24 cellular contexts compared by ENCODE assay signal in genomic region chr18:52588916-52589315, GRCh38.
"Had no signal": no experiment of that assay in that cellular context is flagged by ENCODE, and none has a peak within 500 bp of the region (broad histone marks: within the 10 kb centered on the region; RNA-seq: fewer than 3 reads in every experiment).

No MANE protein-coding gene starts in this region.

- H3K36me3 ChIP-seq: breast epithelium, esophagus squamous epithelium, neutrophil, pancreas, thoracic aorta, vagina had no signal

- DNase-seq: activated CD4-positive, alpha-beta memory T cell treated with anti-CD3 and anti-CD28 coated beads for 36 hours; activated CD4-positive, alpha-beta T cell treated with anti-CD3 and anti-CD28 coated beads for 48 hours; activated gamma-delta T cell; activated naive CD4-positive, alpha-beta T cell treated with anti-CD3 and anti-CD28 coated beads, Interleukin-2, amount 50 U/mL, for 16 hours; activated naive CD8-positive, alpha-beta T cell treated with anti-CD3 and anti-CD28 coated beads, Interleukin-2, amount 50 U/mL, for 24 hours; activated T-cell treated with anti-CD3 and anti-CD28 coated beads, Interleukin-2, amount 50 U/mL, for 72 hours; aorta; endodermal cell; esophagus squamous epithelium; glutamatergic neuron; left colon; pancreas; psoas muscle; right cardiac atrium; small intestine; stimulated activated CD8-positive, alpha-beta memory T cell treated with anti-CD3 and anti-CD28 coated beads, Interleukin-4, amount 100 ng/mL, for 48 hours; stimulated activated naive B cell treated with anti-CD40 and anti-IgM and Interleukin-4, amounts not matched to agents 10 μg/mL and 1 μg/mL and 100 μg/mL, for 72 hours; SW 1271; T-helper 17 cell had no signal

- H3K4me3 ChIP-seq: breast epithelium, coronary artery, esophagus squamous epithelium, pancreas, psoas muscle, thoracic aorta, vagina had no signal

- H3K4me1 ChIP-seq: breast epithelium, esophagus squamous epithelium, pancreas, psoas muscle, vagina had no signal

- H3K9me3 ChIP-seq: breast epithelium, esophagus squamous epithelium, neutrophil, pancreas, psoas muscle, thoracic aorta, vagina had no signal

- ATAC-seq: activated naive CD8-positive, alpha-beta T cell treated with anti-CD3 and anti-CD28 coated beads, Interleukin-2, amount 50 U/mL, for 24 hours; activated T-cell treated with anti-CD3 and anti-CD28 coated beads, Interleukin-2, amount 50 U/mL, for 72 hours; left colon; pancreas; psoas muscle; right cardiac atrium; stimulated activated naive B cell treated with anti-CD40 and anti-IgM and Interleukin-4, amounts not matched to agents 10 μg/mL and 1 μg/mL and 100 μg/mL, for 72 hours; T-helper 17 cell had no signal

- H3K27me3 ChIP-seq: breast epithelium, esophagus squamous epithelium, neutrophil, pancreas, vagina had no signal

- H3K27ac ChIP-seq: breast epithelium, coronary artery, esophagus squamous epithelium, neutrophil, pancreas, psoas muscle, thoracic aorta, vagina had no signal
